ENCODE assay signal across 1 cellular context in the genomic region with DNA sequence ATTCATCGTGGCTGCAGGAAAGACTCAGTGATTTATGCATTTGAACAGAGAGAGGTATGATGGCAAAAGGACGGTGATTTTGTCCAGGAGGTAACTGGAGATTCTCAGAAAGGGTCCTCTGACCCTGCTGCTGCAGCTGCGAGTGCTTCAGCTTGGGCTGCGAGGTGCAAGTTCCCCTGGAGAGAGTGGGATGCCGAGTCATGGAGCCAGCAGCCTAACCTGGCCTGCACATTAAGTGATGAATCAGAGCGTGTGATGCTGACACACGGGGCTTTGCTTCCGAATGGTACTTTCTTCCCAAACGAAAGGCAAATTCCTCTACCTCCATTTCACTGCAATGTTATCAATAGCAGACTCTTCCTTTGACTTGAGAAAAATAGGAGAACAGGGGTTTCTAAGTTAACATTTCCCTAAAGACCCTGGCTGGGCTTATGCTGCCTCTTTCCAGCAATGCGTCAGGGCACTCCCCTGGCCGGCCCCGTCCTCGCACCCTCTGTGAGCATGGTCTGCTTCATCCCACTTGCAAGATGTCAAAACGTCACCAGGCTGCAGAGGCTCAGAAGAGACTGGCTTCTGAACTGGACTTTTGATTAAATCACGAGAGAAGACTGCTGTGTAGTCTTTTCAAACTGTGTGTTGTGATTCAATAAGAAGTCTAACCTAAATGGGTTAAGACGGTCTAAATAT.
TF ChIP-seq lines count a peak whose summit lies in the region.

No MANE protein-coding gene starts in this region.

TF ChIP-seq in GM23338, 12 proteins besides CTCF, POLR2A, EP300 and RAD21 (continued from another document):
- TF ChIP-seq, protein P1, sequence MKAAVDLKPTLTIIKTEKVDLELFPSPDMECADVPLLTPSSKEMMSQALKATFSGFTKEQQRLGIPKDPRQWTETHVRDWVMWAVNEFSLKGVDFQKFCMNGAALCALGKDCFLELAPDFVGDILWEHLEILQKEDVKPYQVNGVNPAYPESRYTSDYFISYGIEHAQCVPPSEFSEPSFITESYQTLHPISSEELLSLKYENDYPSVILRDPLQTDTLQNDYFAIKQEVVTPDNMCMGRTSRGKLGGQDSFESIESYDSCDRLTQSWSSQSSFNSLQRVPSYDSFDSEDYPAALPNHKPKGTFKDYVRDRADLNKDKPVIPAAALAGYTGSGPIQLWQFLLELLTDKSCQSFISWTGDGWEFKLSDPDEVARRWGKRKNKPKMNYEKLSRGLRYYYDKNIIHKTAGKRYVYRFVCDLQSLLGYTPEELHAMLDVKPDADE (IDR thresholded peaks at IDR 0.05) = no peak
- TF ChIP-seq EZH2 (IDR thresholded peaks at IDR 0.05; ENCODE audit: low read depth, unreplicated experiment) = no peak
- no peak for TF ChIP-seq NANOG (IDR thresholded peaks at IDR 0.05; ENCODE audit: borderline replicate concordance)
TF ChIP-seq in GM23338: peak in this region for 0.
